8 cellular contexts compared by ENCODE assay signal in genomic region chr3:142209655-142210054, GRCh38. TPM values are rescaled to one million over a fixed set of nuclear protein-coding genes. Genes with fewer than 3 reads are reported as not detected.
A peak's percentile ranks its signal among the peaks of the same experiment; 100 is the strongest.
DNase-seq lines count a peak whose midpoint lies in the region; ATAC-seq, FAIRE-seq and TF ChIP-seq lines count a peak whose summit lies in the region.

No MANE protein-coding gene starts in this region.

- peak; percentile 66 for ATAC-seq in lung (ENCODE audit: insufficient read depth, low FRiP score)
- ATAC-seq in GM18502 (IDR thresholded peaks at IDR 0.05; ENCODE audit: poor library complexity, unreplicated experiment): no peak
- ATAC-seq in HG02973 (IDR thresholded peaks at IDR 0.05; ENCODE audit: unreplicated experiment): no peak

- H3K9me3 ChIP-seq in lung (ENCODE audit: control insufficient read depth in 2 of 2, insufficient read depth in 1 of 2, low read length in 1 of 2) (no peaks in the 10 kb centered on the region), suprapubic skin (no peaks in the 10 kb centered on the region)

- H3K36me3 ChIP-seq in lung (ENCODE audit: control insufficient read depth in 2 of 2, insufficient read depth in 2 of 2, low read length in 2 of 2): peaks cover 0 to 11% of the 10 kb centered on the region in 2 donors
- H3K36me3 ChIP-seq in suprapubic skin: peaks cover 28% of the 10 kb centered on the region

- TF ChIP-seq CTCF in choroid plexus epithelial cell (conservative IDR thresholded peaks at IDR 0.05; ENCODE audit: low read depth, low read length): no peak
- no peak for TF ChIP-seq CTCF in lung (IDR thresholded peaks at IDR 0.05; ENCODE audit: control extremely low read depth, extremely low read depth)
- no peak for TF ChIP-seq CTCF in suprapubic skin (IDR thresholded peaks at IDR 0.05)

- H3K27ac ChIP-seq in lung (ENCODE audit: low read depth in 1 of 2, low read length in 1 of 2) (peak overlapping the region in 1 of 2 donors; percentile 30), suprapubic skin (peak overlapping the region; percentile 81)

- TF ChIP-seq EP300 in suprapubic skin (IDR thresholded peaks at IDR 0.05): no peak

- 77 to 87% methylated on average over 3 of the region's 3 CpGs for WGBS in lung, 2 donors
- WGBS in suprapubic skin: 31% methylated on average over 3 of the region's 3 CpGs

- FAIRE-seq in GM19239 (lab: Jason Lieb, UNC): no peak

- DNase-seq in LHCN-M2 (ENCODE audit: low read depth) (peak; percentile 94), choroid plexus epithelial cell (ENCODE audit: low read depth) (peak; percentile 94), lung (ENCODE audit: low spot score) (no peak), suprapubic skin (ENCODE audit: low spot score in 2 of 2) (peak in 1 of 2 donors; percentile 75), GM19239 (ENCODE audit: insufficient read length, low spot score) (no peak), D341Med (ENCODE audit: low spot score) (no peak)

- H3K4me1 ChIP-seq in lung (ENCODE audit: control insufficient read depth in 2 of 2, insufficient read depth in 2 of 2, low read length in 2 of 2) (peaks cover 0 to 5% of the 10 kb centered on the region in 2 donors), suprapubic skin (peaks cover 6% of the 10 kb centered on the region)

- H3K4me3 ChIP-seq in choroid plexus epithelial cell (ENCODE audit: low read depth, low read length): no peak overlapping the region
- no peak overlapping the region for H3K4me3 ChIP-seq in lung
- peak overlapping the region; percentile 13 for H3K4me3 ChIP-seq in suprapubic skin

- no peak for TF ChIP-seq POLR2A in suprapubic skin (IDR thresholded peaks at IDR 0.05)

- H3K27me3 ChIP-seq in lung (ENCODE audit: control insufficient read depth, insufficient read depth): no peaks in the 10 kb centered on the region
- H3K27me3 ChIP-seq in suprapubic skin: no peaks in the 10 kb centered on the region

RNA-seq across cellular contexts. Expression of gene GK5, which starts 15.7 kb away (rescaled TPM):
- total RNA-seq in LHCN-M2 (2014; rRNA removed): 14.2 and 17.2 TPM in 2 replicates
- polyA plus RNA-seq in LHCN-M2 (2012): 5.9 TPM
- 10 to 100 TPM; 16.9 to 21.2 TPM for total RNA-seq in lung
- polyA plus RNA-seq in lung: 1 to 10 TPM; 7.4 TPM
- 10 to 100 TPM; 18.0 to 51.0 (median 20.7) TPM for total RNA-seq in suprapubic skin

Comparison
In these comparisons a context has a peak if more than half of its experiments do, and no peak if none do; other contexts are left out.
1. DNase-seq: peak in LHCN-M2 (single experiment) and choroid plexus epithelial cell (single experiment); none in lung (single experiment), GM19239 (single experiment) and D341Med (single experiment).